Comparison of ENCODE assay signal across 22 cellular contexts in genomic region chr11:126534141-126534805, GRCh38.
DNase-seq lines count a peak whose midpoint lies in the region; ATAC-seq, FAIRE-seq and TF ChIP-seq lines count a peak whose summit lies in the region.
"Had no signal": no experiment of that assay in that cellular context is flagged by ENCODE, and none has a peak within 500 bp of the region (broad histone marks: within the 10 kb centered on the region; RNA-seq: fewer than 3 reads in every experiment).

No MANE protein-coding gene starts in this region.

- peak overlapping the region; percentile 58; the same call in 1 of the 2 replicates for H2AFZ ChIP-seq in H1 (ENCODE audit: low read length)

- H3K9me3 ChIP-seq in H1 (ENCODE audit: insufficient read depth in 2 of 2, low read depth in 1 of 2, low read length in 1 of 2): no peaks in the 10 kb centered on the region
- H3K9me3 ChIP-seq: BE2C had no signal

- H3K4me1 ChIP-seq in H1 (replicated peaks in 1 of 4; ENCODE audit: control insufficient read depth in 3 of 4, insufficient read depth in 4 of 4, low read length in 3 of 4): no peaks in the 10 kb centered on the region; a peak in 1 of 7 replicates
- H3K4me1 ChIP-seq: BE2C had no signal

- no peaks in the 10 kb centered on the region for H3K23me2 ChIP-seq in H1 (ENCODE audit: low read depth, low read length)

- H3K18ac ChIP-seq in H1 (ENCODE audit: extremely low read depth, low read length): no peak overlapping the region

- no peak overlapping the region for H3K9ac ChIP-seq in H1 (replicated peaks in 1 of 4; ENCODE audit: extremely low read depth in 1 of 4, low read depth in 3 of 4, low read length in 3 of 4)

- FAIRE-seq in H1 (lab: Jason Lieb, UNC): no peak
- FAIRE-seq: A204.1, GM12878, GM19239, H54, K562 had no signal

- CTCF ChIA-PET in H1 (lab: Charles Lee; ENCODE audit: partially characterized antibody): interaction anchor here (0.6 to 1.2 kb wide), 6 partner anchors 9 to 94 kb away, joined by 3 to 4 read pairs (median 3); no protein-coding TSS in a partner anchor

- H3K4ac ChIP-seq in H1 (replicated peaks; ENCODE audit: insufficient read length, low read depth, low read length): no peak overlapping the region

- ATAC-seq in HG03280 (IDR thresholded peaks at IDR 0.05; ENCODE audit: unreplicated experiment): no peak
- ATAC-seq: GM12878, K562 had no signal

- H3K4me3 ChIP-seq in H7 (ENCODE audit: insufficient read depth, low read depth, low read length) (no peak overlapping the region), H1 (ENCODE audit: extremely low read depth in 1 of 4, insufficient read depth in 2 of 4, low read depth in 3 of 4, low read length in 4 of 4) (no peak overlapping the region)
- H3K4me3 ChIP-seq: GM12878, K562 had no signal

- DNase-seq in H7: peak; percentile 62
- peak; percentile 63 to 81 for DNase-seq in NCI-H524 (lab: John Stamatoyannopoulos, UW)
- DNase-seq in H1 (ENCODE audit: low read depth in 1 of 2, low spot score in 2 of 2): no peak
- DNase-seq in HuH-7.5 (ENCODE audit: low spot score): no peak
- DNase-seq in hippocampal formation (lab: John Stamatoyannopoulos, UW): no peak
- DNase-seq: ACHN; BE2C; C1 segment of cervical spinal cord; CD4-positive, CD25-positive, alpha-beta regulatory T cell; CD8-positive, alpha-beta memory T cell; COR-L47; DMS 273 treated with DMSO at 0.1 percent for 48 hours; DMS53; DND-41; EL; IMR-90 had no signal

- H2AK5ac ChIP-seq in H1 (ENCODE audit: low read depth, low read length): 0 out of 2 replicates have a peak overlapping the region, but pooled peaks have one; percentile 24

- H2BK15ac ChIP-seq in H1 (ENCODE audit: low read length): no peak overlapping the region

- H2BK120ac ChIP-seq in H1 (replicated peaks; ENCODE audit: low read depth, low read length): no peak overlapping the region

- TF ChIP-seq POLR2A in H1 (IDR thresholded peaks at IDR 0.05; ENCODE audit: control extremely low read depth in 1 of 2, low read depth in 2 of 2, low read length in 2 of 2): no peak

- H3K27me3 ChIP-seq in H7 (ENCODE audit: control insufficient read depth, insufficient read depth, low read length): no peaks in the 10 kb centered on the region
- H3K27me3 ChIP-seq in H1 (replicated peaks in 1 of 4; ENCODE audit: control insufficient read depth in 3 of 4, extremely low read depth in 1 of 4, insufficient read depth in 3 of 4, low read length in 3 of 4): no peaks in the 10 kb centered on the region
- H3K27me3 ChIP-seq: BE2C had no signal

- no peak overlapping the region for H4K5ac ChIP-seq in H1 (ENCODE audit: insufficient read length, low read depth, low read length)

- no peaks in the 10 kb centered on the region for H3K79me1 ChIP-seq in H1 (ENCODE audit: low read depth, low read length)

- WGBS in H1 (ENCODE audit: extremely low coverage in 1 of 2, insufficient coverage in 1 of 2, insufficient read length in 1 of 2, insufficient replicate concordance in 2 of 2, low coverage in 1 of 2, low lambda C conversion rate in 2 of 2, missing lambda C conversion rate in 1 of 2), 2 experiments: 84% methylated on average over 14 of the region's 17 CpGs; no CpG with 5 or more reads in 1 of the 2 experiments

- no peaks in the 10 kb centered on the region for H3K79me2 ChIP-seq in H1 (ENCODE audit: control insufficient read depth in 1 of 2, insufficient read depth in 2 of 2, low read length in 2 of 2)

- no peak overlapping the region for H3K23ac ChIP-seq in H1 (ENCODE audit: insufficient read length)

- no peaks in the 10 kb centered on the region for H3K36me3 ChIP-seq in H7 (replicated peaks; ENCODE audit: control insufficient read depth, insufficient read depth, low read length)
- H3K36me3 ChIP-seq in H1 (ENCODE audit: control insufficient read depth in 2 of 4, insufficient read depth in 4 of 4, low read length in 3 of 4): no peaks in the 10 kb centered on the region
- H3K36me3 ChIP-seq: BE2C had no signal

- H4K8ac ChIP-seq in H1 (ENCODE audit: extremely low read depth, insufficient read depth, low read length): no peak overlapping the region

- POLR2A ChIA-PET in H1 (lab: Charles Lee; ENCODE audit: partially characterized antibody): interaction anchor here (1.1 kb wide), 1 partner anchor 10 kb away, joined by 5 read pairs; no protein-coding TSS in a partner anchor

- no peak overlapping the region for H2BK5ac ChIP-seq in H1 (ENCODE audit: low read depth, low read length)

- H3K27ac ChIP-seq in H1 (ENCODE audit: low read depth, low read length): no peak overlapping the region; the same call in 1 of the 2 replicates

- H3K56ac ChIP-seq in H1 (replicated peaks; ENCODE audit: insufficient read length, low read depth, low read length): no peak overlapping the region

- no peak overlapping the region for H2BK20ac ChIP-seq in H1 (ENCODE audit: low read length)

- peak overlapping the region; percentile 42 for H4K91ac ChIP-seq in H1 (replicated peaks; ENCODE audit: insufficient read length, low read length)

- no peak overlapping the region for H3K4me2 ChIP-seq in H1 (ENCODE audit: insufficient read depth in 1 of 2, low read depth in 2 of 2, low read length in 2 of 2)

- no peak for TF ChIP-seq CTCF in H1 (IDR thresholded peaks at IDR 0.05; ENCODE audit: control extremely low read depth in 1 of 3, insufficient read depth in 1 of 3, low read depth in 1 of 3, low read length in 3 of 3)

- no peak overlapping the region for H2BK12ac ChIP-seq in H1 (ENCODE audit: low read depth, low read length)

- no peaks in the 10 kb centered on the region for H4K20me1 ChIP-seq in H1 (replicated peaks in 1 of 2; ENCODE audit: control insufficient read depth in 1 of 2, insufficient read depth in 2 of 2, low read length in 2 of 2)

- no peak for TF ChIP-seq EP300 in H1 (IDR thresholded peaks at IDR 0.05; ENCODE audit: borderline replicate concordance in 1 of 2, low read depth in 2 of 2, low read length in 2 of 2)

- no peak overlapping the region for H3K14ac ChIP-seq in H1 (ENCODE audit: insufficient read length)

- 0 out of 4 replicates have a peak, but pooled peaks of 1 of the 2 experiments have one; percentile 6 for TF ChIP-seq RAD21 in H1 (IDR thresholded peaks at IDR 0.05 in 1 of 2, conservative IDR thresholded peaks at IDR 0.05 in 1 of 2; ENCODE audit: low read depth in 2 of 2, low read length in 2 of 2)

TF ChIP-seq in H1, 55 proteins besides CTCF, POLR2A, EP300 and RAD21 (continues in another document):
- no peak for TF ChIP-seq CBX5 (IDR thresholded peaks at IDR 0.05; ENCODE audit: low read depth, low read length)

Comparison
In these comparisons a context has a peak if more than half of its experiments do, and no peak if none do; other contexts are left out.
1. DNase-seq: peak in H7 (single experiment) and NCI-H524 (2 of 2); none in H1 (0 of 2), HuH-7.5 (single experiment) and hippocampal formation (0 of 2).